In the genomic region with DNA sequence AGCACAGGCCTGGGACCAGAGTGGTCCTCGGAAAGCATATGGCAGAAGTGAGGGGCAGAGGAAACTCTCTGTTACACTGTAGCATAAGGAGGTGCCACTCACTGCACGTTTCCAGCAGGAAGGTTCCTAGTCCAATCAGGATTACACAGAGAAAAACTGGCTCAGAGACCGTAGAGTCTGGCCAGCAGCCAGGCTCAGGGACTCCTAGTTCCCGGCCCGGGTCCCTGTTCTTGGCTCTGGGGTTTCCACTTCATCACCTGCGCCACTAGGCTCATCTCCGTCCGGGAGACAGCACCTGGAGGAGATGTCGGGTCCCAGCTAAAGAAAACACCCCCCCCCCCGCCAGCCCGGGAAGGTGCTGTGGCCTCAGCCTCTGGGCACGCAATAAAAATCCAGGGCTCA, we compare ENCODE assay signal across 8 cellular contexts. TPM values are rescaled to one million over a fixed set of nuclear protein-coding genes. Genes with fewer than 3 reads are reported as not detected.
DNase-seq lines count a peak whose midpoint lies in the region; ATAC-seq, FAIRE-seq and TF ChIP-seq lines count a peak whose summit lies in the region.

No MANE protein-coding gene starts in this region.

- CTCF ChIA-PET in CD4-positive, alpha-beta T cell (lab: Charles Lee), result no interaction called here
- CTCF ChIA-PET in activated CD4-positive, alpha-beta memory T cell treated with anti-CD3 and anti-CD28 coated beads for 36 hours (lab: Charles Lee), result interaction anchor here (1.3 kb wide), 1 partner anchor 14 kb away, joined by 3 read pairs; no protein-coding TSS in a partner anchor

- no peak for FAIRE-seq in pancreas (lab: Jason Lieb, UNC)

- H3K4me1 Mint-ChIP-seq in CD4-positive, alpha-beta T cell (ENCODE audit: low read depth), result peaks cover 25% of the 10 kb centered on the region
- peaks cover 21% of the 10 kb centered on the region for H3K4me1 Mint-ChIP-seq in activated CD4-positive, alpha-beta memory T cell treated with anti-CD3 and anti-CD28 coated beads for 36 hours (ENCODE audit: low read depth)
- peaks cover 7% of the 10 kb centered on the region for H3K4me1 Mint-ChIP-seq in glutamatergic neuron (ENCODE audit: low read depth, unreplicated experiment)

- DNase-seq in CD4-positive, alpha-beta T cell, result no peak
- DNase-seq in activated CD4-positive, alpha-beta memory T cell treated with anti-CD3 and anti-CD28 coated beads for 36 hours, result no peak
- DNase-seq in glutamatergic neuron, result no peak
- DNase-seq in pancreas, result peak; percentile 62 to 92 (median 82)
- DNase-seq in NK-92 (lab: John Stamatoyannopoulos, UW; ENCODE audit: unreplicated experiment), result no peak
- DNase-seq in effector CD4-positive, alpha-beta T cell, result no peak
- no peak for DNase-seq in stimulated activated CD4-positive, alpha-beta T cell treated with anti-CD3 and anti-CD28 coated beads, Interleukin-2, amount 100 ng/mL, for 24 hours

- H3K9ac ChIP-seq in HUES6 (ENCODE audit: low read length), result peak overlapping the region; percentile 78

- H3K4me1 ChIP-seq in HUES6 (ENCODE audit: control insufficient read depth, insufficient read depth, low read length) (peaks cover 15% of the 10 kb centered on the region), pancreas (peaks cover 0 to 12% (median 4%) of the 10 kb centered on the region in 3 donors)

- no peaks in the 10 kb centered on the region for H3K36me3 Mint-ChIP-seq in CD4-positive, alpha-beta T cell (ENCODE audit: low read depth)
- H3K36me3 Mint-ChIP-seq in activated CD4-positive, alpha-beta memory T cell treated with anti-CD3 and anti-CD28 coated beads for 36 hours, result peaks cover 8% of the 10 kb centered on the region
- H3K36me3 Mint-ChIP-seq in glutamatergic neuron (ENCODE audit: unreplicated experiment), result no peaks in the 10 kb centered on the region

- intact Hi-C loops in CD4-positive, alpha-beta T cell (cut with DNase I, micrococcal nuclease), result loop anchor here (1.0 to 5.0 kb wide), 9 partner anchors 34 to 571 kb away; a partner anchor contains a TSS
- intact Hi-C loops in activated CD4-positive, alpha-beta memory T cell treated with anti-CD3 and anti-CD28 coated beads for 36 hours (cut with micrococcal nuclease), result loop anchor here (2.0 to 10.0 kb wide), 3 partner anchors 34 to 329 kb away; a partner anchor contains a TSS
- intact Hi-C loops in pancreas (cut with DNase I), result no loop called here

- peak overlapping the region; percentile 67 for H3K4me3 ChIP-seq in HUES6 (ENCODE audit: low read depth, low read length)
- peak overlapping the region; percentile 53 to 84 (median 72) for H3K4me3 ChIP-seq in pancreas

- peak overlapping the region; percentile 77 for H3K4me3 Mint-ChIP-seq in CD4-positive, alpha-beta T cell
- peak overlapping the region; percentile 79 for H3K4me3 Mint-ChIP-seq in activated CD4-positive, alpha-beta memory T cell treated with anti-CD3 and anti-CD28 coated beads for 36 hours
- H3K4me3 Mint-ChIP-seq in glutamatergic neuron (ENCODE audit: unreplicated experiment), result peak overlapping the region; percentile 74

- no peak overlapping the region for H3K27ac ChIP-seq in CD4-positive, alpha-beta T cell (ENCODE audit: low read depth, low read length)
- H3K27ac ChIP-seq in HUES6 (ENCODE audit: low read depth, low read length) (no peak overlapping the region), pancreas (peak overlapping the region in 2 of 4 donors; percentile 22 to 67)

- H3K9me3 Mint-ChIP-seq in CD4-positive, alpha-beta T cell, result no peaks in the 10 kb centered on the region
- H3K9me3 Mint-ChIP-seq in activated CD4-positive, alpha-beta memory T cell treated with anti-CD3 and anti-CD28 coated beads for 36 hours, result no peaks in the 10 kb centered on the region
- peaks cover 5% of the 10 kb centered on the region for H3K9me3 Mint-ChIP-seq in glutamatergic neuron (ENCODE audit: unreplicated experiment)

- H3K27me3 Mint-ChIP-seq in CD4-positive, alpha-beta T cell, result no peaks in the 10 kb centered on the region
- H3K27me3 Mint-ChIP-seq in activated CD4-positive, alpha-beta memory T cell treated with anti-CD3 and anti-CD28 coated beads for 36 hours, result no peaks in the 10 kb centered on the region
- peaks cover 7% of the 10 kb centered on the region for H3K27me3 Mint-ChIP-seq in glutamatergic neuron (ENCODE audit: unreplicated experiment)

- no peaks in the 10 kb centered on the region for H3K27me3 ChIP-seq in CD4-positive, alpha-beta T cell (ENCODE audit: control insufficient read depth, insufficient read depth, low read length)
- H3K27me3 ChIP-seq in HUES6 (ENCODE audit: control insufficient read depth, insufficient read depth, low read length) (no peaks in the 10 kb centered on the region; the same call in 1 of the 2 replicates), pancreas (no peaks in the 10 kb centered on the region)

- 2 to 3% methylated on average over 12 of the region's 12 CpGs for WGBS in pancreas, 2 donors

- peak overlapping the region; percentile 74 for H3K27ac Mint-ChIP-seq in CD4-positive, alpha-beta T cell
- H3K27ac Mint-ChIP-seq in activated CD4-positive, alpha-beta memory T cell treated with anti-CD3 and anti-CD28 coated beads for 36 hours, result no peak overlapping the region
- H3K27ac Mint-ChIP-seq in glutamatergic neuron (ENCODE audit: unreplicated experiment), result no peak overlapping the region

- no peaks in the 10 kb centered on the region for H3K9me3 ChIP-seq in CD4-positive, alpha-beta T cell (ENCODE audit: control insufficient read depth, low read length)
- H3K9me3 ChIP-seq in HUES6 (ENCODE audit: control insufficient read depth, insufficient read depth, low read depth, low read length) (no peaks in the 10 kb centered on the region), pancreas (no peaks in the 10 kb centered on the region)

- TF ChIP-seq CTCF in CD4-positive, alpha-beta T cell (IDR thresholded peaks at IDR 0.05), result no peak
- TF ChIP-seq CTCF in glutamatergic neuron (IDR thresholded peaks at IDR 0.05; ENCODE audit: partially characterized antibody, unreplicated experiment), result no peak
- TF ChIP-seq CTCF in pancreas (IDR thresholded peaks at IDR 0.05), result no peak

- ATAC-seq in CD4-positive, alpha-beta T cell (ENCODE audit: poor library complexity), result no peak
- peak; percentile 44 to 56 (median 45) for ATAC-seq in pancreas

- POLR2A ChIA-PET in CD4-positive, alpha-beta T cell (lab: Charles Lee), result interaction anchor here (1.0 to 2.6 kb wide), 2 partner anchors 33 to 570 kb away, joined by 3 to 20 read pairs; no protein-coding TSS in a partner anchor
- POLR2A ChIA-PET in activated CD4-positive, alpha-beta memory T cell treated with anti-CD3 and anti-CD28 coated beads for 36 hours (lab: Charles Lee), result interaction anchor here (1.8 kb wide), 1 partner anchor 33 kb away, joined by 4 read pairs; no protein-coding TSS in a partner anchor

- H3K36me3 ChIP-seq in HUES6 (ENCODE audit: control insufficient read depth, insufficient read depth, low read length) (peaks cover 21% of the 10 kb centered on the region; the same call in 1 of the 2 replicates), pancreas (no peaks in the 10 kb centered on the region)

RNA-seq across cellular contexts. Expression of a gene that starts 1.1 kb away (rescaled TPM):
- total RNA-seq in CD4-positive, alpha-beta T cell, result 1 to 10 TPM; 5.0 to 6.6 TPM
- 10 to 100 TPM; 64.4 to 67.0 TPM for total RNA-seq in activated CD4-positive, alpha-beta memory T cell treated with anti-CD3 and anti-CD28 coated beads for 36 hours
- total RNA-seq in glutamatergic neuron (ENCODE audit: unreplicated experiment) (36.6 TPM), pancreas (10 to 100 TPM; 10.6 to 22.2 (median 16.1) TPM)
- 10 to 100 TPM; 13.7 to 14.2 TPM for polyA plus RNA-seq in pancreas

RNA-seq across cellular contexts. Expression of a gene that starts 34.5 kb away (rescaled TPM):
- 10 to 100 TPM; 43.8 to 45.6 TPM for total RNA-seq in CD4-positive, alpha-beta T cell
- 100 to 1,000 TPM; 131 to 143 TPM for total RNA-seq in activated CD4-positive, alpha-beta memory T cell treated with anti-CD3 and anti-CD28 coated beads for 36 hours
- total RNA-seq in glutamatergic neuron (ENCODE audit: unreplicated experiment) (4.0 TPM), pancreas (10 to 100 TPM; 24.2 to 63.2 (median 34.7) TPM)
- 10 to 100 TPM; 62.4 to 79.6 TPM for polyA plus RNA-seq in pancreas

RNA-seq across cellular contexts. Expression of a gene that starts 42.7 kb away (rescaled TPM):
- total RNA-seq in CD4-positive, alpha-beta T cell, result 10 to 100 TPM; 16.1 to 18.0 TPM
- 10 to 100 TPM; 14.3 to 15.3 TPM for total RNA-seq in activated CD4-positive, alpha-beta memory T cell treated with anti-CD3 and anti-CD28 coated beads for 36 hours
- total RNA-seq in glutamatergic neuron (ENCODE audit: unreplicated experiment) (12.7 TPM), pancreas (10 to 100 TPM in 3 of 6 donors, 1 to 10 TPM in 3; 7.0 to 12.8 (median 9.6) TPM)
- 10 to 100 TPM; 13.7 to 14.1 TPM for polyA plus RNA-seq in pancreas

Comparison
In these comparisons a context has a peak if more than half of its experiments do, and no peak if none do; other contexts are left out.
1. DNase-seq: peak in pancreas (6 of 6); none in CD4-positive, alpha-beta T cell (0 of 10), activated CD4-positive, alpha-beta memory T cell treated with anti-CD3 and anti-CD28 coated beads for 36 hours (single experiment), glutamatergic neuron (single experiment), NK-92 (single experiment), effector CD4-positive, alpha-beta T cell (single experiment) and stimulated activated CD4-positive, alpha-beta T cell treated with anti-CD3 and anti-CD28 coated beads, Interleukin-2, amount 100 ng/mL, for 24 hours (0 of 2).
2. intact Hi-C loops: an anchor here in CD4-positive, alpha-beta T cell (1.0 to 5.0 kb wide) and activated CD4-positive, alpha-beta memory T cell treated with anti-CD3 and anti-CD28 coated beads for 36 hours (2.0 to 10.0 kb wide); none called in pancreas.
3. Peak in every context shown above with its lines, with median percentiles within 50 percentile points of each other: H3K4me3 Mint-ChIP-seq.